ENCODE assay signal across 16 cellular contexts in the genomic region with DNA sequence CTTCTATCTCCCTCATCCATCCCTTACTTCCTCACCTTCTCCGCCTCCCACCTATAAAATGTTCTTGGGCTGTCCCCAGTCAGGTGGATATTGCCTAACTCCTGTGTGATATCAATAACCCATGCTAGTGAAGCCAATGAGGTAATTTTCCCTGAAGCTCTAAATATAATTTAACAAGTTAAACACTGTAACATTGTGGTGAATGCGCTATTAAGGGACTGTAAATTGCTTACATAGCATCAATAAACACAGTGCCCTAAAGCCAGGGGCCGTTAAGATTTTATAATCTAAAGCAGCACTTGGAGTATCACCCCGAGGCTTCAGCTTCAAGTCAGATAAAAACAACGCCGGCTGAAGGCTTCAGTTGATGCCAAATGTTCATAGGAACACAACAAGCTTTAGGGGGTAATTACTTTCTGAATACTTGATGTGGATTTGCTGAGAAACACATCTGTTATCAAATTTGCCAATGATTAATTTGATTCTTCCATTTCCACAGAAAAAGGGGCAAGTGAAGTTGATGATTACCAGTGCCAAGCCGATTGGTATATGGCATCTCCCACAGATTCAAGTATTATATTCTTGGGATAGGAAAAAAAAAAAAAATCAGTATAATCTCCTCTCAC.
DNase-seq lines count a peak whose midpoint lies in the region; TF ChIP-seq lines count a peak whose summit lies in the region.
"Had no signal": no experiment of that assay in that cellular context is flagged by ENCODE, and none has a peak within 500 bp of the region (broad histone marks: within the 10 kb centered on the region; RNA-seq: fewer than 3 reads in every experiment).

No MANE protein-coding gene starts in this region.

- no peak overlapping the region for H3K4me2 ChIP-seq in neural progenitor cell
- H3K4me2 ChIP-seq in OCI-LY7 (ENCODE audit: low read length), result no peak overlapping the region

- H3K27ac ChIP-seq in HEK293 (ENCODE audit: extremely low read depth, low read depth, low read length) (peak overlapping the region; percentile 56), neural progenitor cell (no peak overlapping the region), substantia nigra (ENCODE audit: low read depth, low read length, poor library complexity, severe bottlenecking) (no peak overlapping the region), OCI-LY7 (ENCODE audit: low read depth, low read length, poor library complexity, severe bottlenecking) (no peak overlapping the region)
- H3K27ac ChIP-seq: RWPE1 had no signal

- TF ChIP-seq CTCF in HEK293 (tag by site-specific recombination; IDR thresholded peaks at IDR 0.05) (no peak), neural progenitor cell (IDR thresholded peaks at IDR 0.05) (no peak), OCI-LY7 (conservative IDR thresholded peaks at IDR 0.05; ENCODE audit: low read length) (no peak)

- intact Hi-C loops in OCI-LY7 (cut with micrococcal nuclease; ENCODE audit: unreplicated experiment), result no loop called here

- CTCF ChIA-PET in HEK293 (lab: Yijun Ruan, JAX) (no interaction called here), OCI-LY7 (lab: Charles Lee; ENCODE audit: unreplicated experiment) (no interaction called here)

- H2AFZ ChIP-seq in neural progenitor cell (replicated peaks) (peak overlapping the region; percentile 9), OCI-LY7 (ENCODE audit: low read length) (no peak overlapping the region)

- H3K9me2 ChIP-seq in OCI-LY7 (ENCODE audit: insufficient read depth, low read length), result no peaks in the 10 kb centered on the region

- POLR2A ChIA-PET in HEK293 (lab: Yijun Ruan, JAX) (no interaction called here), OCI-LY7 (lab: Charles Lee) (interaction anchor here (0.6 to 1.9 kb wide), 4 partner anchors 9 to 63 kb away, joined by 3 to 4 read pairs (median 3); no protein-coding TSS in a partner anchor)

- no TSS peak for BruUV-seq in OCI-LY7 (replicated peaks; lab: Mats Ljungman, UMichigan)

- H3K27ac Mint-ChIP-seq in neural progenitor cell, result peak overlapping the region; percentile 25
- H3K27ac Mint-ChIP-seq: B cell; CD4-positive, alpha-beta T cell; T-helper 17 cell had no signal

- H3K4me3 Mint-ChIP-seq in neural progenitor cell, result no peak overlapping the region
- H3K4me3 Mint-ChIP-seq: B cell; CD4-positive, alpha-beta T cell; T-helper 17 cell had no signal

- no peak overlapping the region for H3K9ac ChIP-seq in neural progenitor cell

- DNase-seq in DMS 273 treated with DMSO at 0.1 percent for 48 hours (lab: John Stamatoyannopoulos, UW), result peak; percentile 13
- peak; percentile 75 for DNase-seq in NCI-H82 treated with DMSO at 0.1 percent for 48 hours (lab: John Stamatoyannopoulos, UW; ENCODE audit: unreplicated experiment)
- DNase-seq in neural progenitor cell (ENCODE audit: low spot score), result no peak
- DNase-seq in substantia nigra (lab: John Stamatoyannopoulos, UW), result no peak
- no peak for DNase-seq in activated CD4-positive, alpha-beta T cell treated with anti-CD3 and anti-CD28 coated beads for 1 hour
- DNase-seq in OCI-LY7 (ENCODE audit: low spot score), result no peak
- DNase-seq: CD4-positive, alpha-beta T cell; DMS79; HCEC 1CT; NCI-H187; NK-92 treated with Interleukin-12 subunit alpha and Interleukin-12 subunit beta, amount 100 ng/mL, for 24 hours; T-helper 17 cell had no signal

- no peaks in the 10 kb centered on the region for H3K79me2 ChIP-seq in neural progenitor cell (ENCODE audit: low read depth)
- no peaks in the 10 kb centered on the region for H3K79me2 ChIP-seq in OCI-LY7 (ENCODE audit: insufficient read depth, low read depth, low read length)

- no peaks in the 10 kb centered on the region for H3K36me3 ChIP-seq in HEK293 (ENCODE audit: control insufficient read depth in 2 of 2, insufficient read depth in 1 of 2, low read length in 2 of 2)
- H3K36me3 ChIP-seq in neural progenitor cell, result no peaks in the 10 kb centered on the region
- no peaks in the 10 kb centered on the region for H3K36me3 ChIP-seq in OCI-LY7 (ENCODE audit: insufficient read depth, low read length)

- no peaks in the 10 kb centered on the region for H3K27me3 ChIP-seq in neural progenitor cell

- H3K4me3 ChIP-seq in HEK293 (ENCODE audit: low read depth, low read length) (no peak overlapping the region), neural progenitor cell (no peak overlapping the region), OCI-LY7 (ENCODE audit: low read depth, low read length, poor library complexity, severe bottlenecking) (no peak overlapping the region)
- H3K4me3 ChIP-seq: K562 had no signal

- H3K4me1 Mint-ChIP-seq in neural progenitor cell, result peaks cover 10% of the 10 kb centered on the region
- H3K4me1 Mint-ChIP-seq: B cell, T-helper 17 cell had no signal

- H4K20me1 ChIP-seq in neural progenitor cell (ENCODE audit: low read depth), result no peaks in the 10 kb centered on the region
- no peaks in the 10 kb centered on the region for H4K20me1 ChIP-seq in OCI-LY7 (ENCODE audit: insufficient read depth, low read length)

- H3K9me3 ChIP-seq in HEK293 (ENCODE audit: control insufficient read depth, insufficient read depth, low read depth, low read length), result peaks cover 2% of the 10 kb centered on the region; the same call in 1 of the 2 replicates
- H3K9me3 ChIP-seq in neural progenitor cell (ENCODE audit: low read depth), result peaks cover 13% of the 10 kb centered on the region
- no peaks in the 10 kb centered on the region for H3K9me3 ChIP-seq in OCI-LY7 (ENCODE audit: low read length)

- no peaks in the 10 kb centered on the region for H3K27me3 Mint-ChIP-seq in neural progenitor cell (ENCODE audit: insufficient read depth, low read depth)

- peaks cover 14% of the 10 kb centered on the region for H3K4me1 ChIP-seq in HEK293 (ENCODE audit: control insufficient read depth, insufficient read depth, low read length)
- no peaks in the 10 kb centered on the region for H3K4me1 ChIP-seq in neural progenitor cell
- no peaks in the 10 kb centered on the region for H3K4me1 ChIP-seq in OCI-LY7 (ENCODE audit: insufficient read depth, low read length, poor library complexity, severe bottlenecking)

- H3F3A ChIP-seq in neural progenitor cell (ENCODE audit: low read depth), result no peaks in the 10 kb centered on the region

- peaks cover 20% of the 10 kb centered on the region for H3K9me3 Mint-ChIP-seq in neural progenitor cell

- H3K36me3 Mint-ChIP-seq in neural progenitor cell, result no peaks in the 10 kb centered on the region

TF ChIP-seq in HEK293, 187 proteins besides CTCF, POLR2A, EP300 and RAD21 (continues in another document):
- no peak for TF ChIP-seq ZNF302 (tag by site-specific recombination; IDR thresholded peaks at IDR 0.05; ENCODE audit: low read depth)
- peak; percentile 88 for TF ChIP-seq ZBTB48 (tag by site-specific recombination; IDR thresholded peaks at IDR 0.05)
- no peak for TF ChIP-seq ZNF423 (tag by site-specific recombination; IDR thresholded peaks at IDR 0.05)
- TF ChIP-seq, protein P1, sequence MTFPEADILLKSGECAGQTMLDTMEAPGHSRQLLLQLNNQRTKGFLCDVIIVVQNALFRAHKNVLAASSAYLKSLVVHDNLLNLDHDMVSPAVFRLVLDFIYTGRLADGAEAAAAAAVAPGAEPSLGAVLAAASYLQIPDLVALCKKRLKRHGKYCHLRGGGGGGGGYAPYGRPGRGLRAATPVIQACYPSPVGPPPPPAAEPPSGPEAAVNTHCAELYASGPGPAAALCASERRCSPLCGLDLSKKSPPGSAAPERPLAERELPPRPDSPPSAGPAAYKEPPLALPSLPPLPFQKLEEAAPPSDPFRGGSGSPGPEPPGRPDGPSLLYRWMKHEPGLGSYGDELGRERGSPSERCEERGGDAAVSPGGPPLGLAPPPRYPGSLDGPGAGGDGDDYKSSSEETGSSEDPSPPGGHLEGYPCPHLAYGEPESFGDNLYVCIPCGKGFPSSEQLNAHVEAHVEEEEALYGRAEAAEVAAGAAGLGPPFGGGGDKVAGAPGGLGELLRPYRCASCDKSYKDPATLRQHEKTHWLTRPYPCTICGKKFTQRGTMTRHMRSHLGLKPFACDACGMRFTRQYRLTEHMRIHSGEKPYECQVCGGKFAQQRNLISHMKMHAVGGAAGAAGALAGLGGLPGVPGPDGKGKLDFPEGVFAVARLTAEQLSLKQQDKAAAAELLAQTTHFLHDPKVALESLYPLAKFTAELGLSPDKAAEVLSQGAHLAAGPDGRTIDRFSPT (tag by site-specific recombination; IDR thresholded peaks at IDR 0.05), result 0 out of 2 replicates have a peak, but pooled peaks have one; percentile 25
- TF ChIP-seq ZBTB17 (tag by site-specific recombination; IDR thresholded peaks at IDR 0.05), result no peak
- TF ChIP-seq ZNF341 (tag by site-specific recombination; IDR thresholded peaks at IDR 0.05; ENCODE audit: low read depth), result no peak
- TF ChIP-seq, protein P2, sequence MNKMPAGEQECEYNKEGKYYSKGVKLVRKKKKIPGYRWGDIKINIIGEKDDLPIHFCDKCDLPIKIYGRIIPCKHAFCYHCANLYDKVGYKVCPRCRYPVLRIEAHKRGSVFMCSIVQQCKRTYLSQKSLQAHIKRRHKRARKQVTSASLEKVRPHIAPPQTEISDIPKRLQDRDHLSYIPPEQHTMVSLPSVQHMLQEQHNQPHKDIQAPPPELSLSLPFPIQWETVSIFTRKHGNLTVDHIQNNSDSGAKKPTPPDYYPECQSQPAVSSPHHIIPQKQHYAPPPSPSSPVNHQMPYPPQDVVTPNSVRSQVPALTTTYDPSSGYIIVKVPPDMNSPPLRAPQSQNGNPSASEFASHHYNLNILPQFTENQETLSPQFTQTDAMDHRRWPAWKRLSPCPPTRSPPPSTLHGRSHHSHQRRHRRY (tag by site-specific recombination; IDR thresholded peaks at IDR 0.05), result no peak
- TF ChIP-seq, protein P3, sequence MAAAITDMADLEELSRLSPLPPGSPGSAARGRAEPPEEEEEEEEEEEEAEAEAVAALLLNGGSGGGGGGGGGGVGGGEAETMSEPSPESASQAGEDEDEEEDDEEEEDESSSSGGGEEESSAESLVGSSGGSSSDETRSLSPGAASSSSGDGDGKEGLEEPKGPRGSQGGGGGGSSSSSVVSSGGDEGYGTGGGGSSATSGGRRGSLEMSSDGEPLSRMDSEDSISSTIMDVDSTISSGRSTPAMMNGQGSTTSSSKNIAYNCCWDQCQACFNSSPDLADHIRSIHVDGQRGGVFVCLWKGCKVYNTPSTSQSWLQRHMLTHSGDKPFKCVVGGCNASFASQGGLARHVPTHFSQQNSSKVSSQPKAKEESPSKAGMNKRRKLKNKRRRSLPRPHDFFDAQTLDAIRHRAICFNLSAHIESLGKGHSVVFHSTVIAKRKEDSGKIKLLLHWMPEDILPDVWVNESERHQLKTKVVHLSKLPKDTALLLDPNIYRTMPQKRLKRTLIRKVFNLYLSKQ (tag by site-specific recombination; IDR thresholded peaks at IDR 0.05; ENCODE audit: borderline replicate concordance), result no peak
- TF ChIP-seq ZNF274 (IDR thresholded peaks at IDR 0.05; ENCODE audit: low read length), result no peak
- TF ChIP-seq ZNF274 (tag by site-specific recombination; IDR thresholded peaks at IDR 0.05; ENCODE audit: borderline replicate concordance), result no peak
- 0 out of 2 replicates have a peak, but pooled peaks have one; percentile 16 for TF ChIP-seq GLI2 (tag by site-specific recombination; IDR thresholded peaks at IDR 0.05; ENCODE audit: borderline replicate concordance, low read depth)
- no peak for TF ChIP-seq TRIM28 (IDR thresholded peaks at IDR 0.05; ENCODE audit: borderline replicate concordance, low read length)
- TF ChIP-seq ZNF16 (tag by site-specific recombination; IDR thresholded peaks at IDR 0.05; ENCODE audit: low read depth), result no peak

Comparison
In these comparisons a context has a peak if more than half of its experiments do, and no peak if none do; other contexts are left out.
1. DNase-seq: peak in DMS 273 treated with DMSO at 0.1 percent for 48 hours (single experiment) and NCI-H82 treated with DMSO at 0.1 percent for 48 hours (single experiment); none in neural progenitor cell (single experiment), substantia nigra (0 of 49), activated CD4-positive, alpha-beta T cell treated with anti-CD3 and anti-CD28 coated beads for 1 hour (single experiment) and OCI-LY7 (single experiment).